In genomic region chr3:136186330-136186729, GRCh38 we compare ENCODE assay signal across 1 cellular context.
TF ChIP-seq lines count a peak whose summit lies in the region.

No MANE protein-coding gene starts in this region.

TF ChIP-seq in GM12878, 131 proteins besides CTCF, POLR2A, EP300 and RAD21 (continued from another document):
- 0 out of 2 replicates have a peak, but pooled peaks have one; percentile 10 for TF ChIP-seq SPI1 (IDR thresholded peaks at IDR 0.05; ENCODE audit: borderline replicate concordance, insufficient read depth, low read depth, low read length)
TF ChIP-seq in GM12878: peak in this region for 1.
